14 cellular contexts compared by ENCODE assay signal in genomic region chr2:138016703-138017102, GRCh38. TPM values are rescaled to one million over a fixed set of nuclear protein-coding genes. Genes with fewer than 3 reads are reported as not detected.
DNase-seq lines count a peak whose midpoint lies in the region; ATAC-seq, FAIRE-seq and TF ChIP-seq lines count a peak whose summit lies in the region.
"Had no signal": no experiment of that assay in that cellular context is flagged by ENCODE, and none has a peak within 500 bp of the region (broad histone marks: within the 10 kb centered on the region; RNA-seq: fewer than 3 reads in every experiment).

No MANE protein-coding gene starts in this region.

- no peaks in the 10 kb centered on the region for H3K27me3 Mint-ChIP-seq in activated T-helper 2 cell treated with anti-CD3 and anti-CD28 coated beads, Interferon-gamma antibody, Interleukin-2, Interleukin-4, amounts not matched to agents 10 μg/mL and 5 μg/mL and 100 μg/mL, durations not matched to agents 14 hours and 24 hours and 36 hours (ENCODE audit: low read depth)
- H3K27me3 Mint-ChIP-seq: CD4-positive, CD25-positive, alpha-beta regulatory T cell had no signal

- no peaks in the 10 kb centered on the region for H3K9me3 ChIP-seq in PC-3 (ENCODE audit: low read length)
- H3K9me3 ChIP-seq in smooth muscle cell (replicated peaks; ENCODE audit: low read depth): no peaks in the 10 kb centered on the region
- H3K9me3 ChIP-seq in testis: no peaks in the 10 kb centered on the region
- H3K9me3 ChIP-seq: BLaER1 treated with 17β-estradiol and CSF1 and Interleukin-3, amounts not matched to agents 10 nM and 100 nM had no signal

- H2AFZ ChIP-seq in PC-3 (ENCODE audit: low read length) (no peak overlapping the region), smooth muscle cell (ENCODE audit: low read depth) (no peak overlapping the region)
- H2AFZ ChIP-seq: GM23248 had no signal

- no peaks in the 10 kb centered on the region for H4K20me1 ChIP-seq in PC-3 (ENCODE audit: low read length)
- H4K20me1 ChIP-seq in smooth muscle cell (ENCODE audit: low read depth): no peaks in the 10 kb centered on the region

- H3K36me3 Mint-ChIP-seq in activated T-helper 2 cell treated with anti-CD3 and anti-CD28 coated beads, Interferon-gamma antibody, Interleukin-2, Interleukin-4, amounts not matched to agents 10 μg/mL and 5 μg/mL and 100 μg/mL, durations not matched to agents 14 hours and 24 hours and 36 hours (ENCODE audit: low read depth): no peaks in the 10 kb centered on the region
- H3K36me3 Mint-ChIP-seq: CD4-positive, CD25-positive, alpha-beta regulatory T cell had no signal

- BruUV-seq in PC-3 (replicated peaks; lab: Mats Ljungman, UMichigan): no TSS peak

- DNase-seq in PC-3 (peak; percentile 86), bronchial epithelial cell (ENCODE audit: low read depth) (peak; percentile 85), foreskin keratinocyte (peak in 1 of 2 donors; percentile 25), smooth muscle cell (lab: John Stamatoyannopoulos, UW; ENCODE audit: unreplicated experiment) (no peak), testis (no peak)
- DNase-seq in activated T-helper 2 cell treated with anti-CD3 and anti-CD28 coated beads, Interferon-gamma antibody, Interleukin-2, Interleukin-4, amounts not matched to agents 10 μg/mL and 5 μg/mL and 100 μg/mL, durations not matched to agents 14 hours and 24 hours and 36 hours (ENCODE audit: low spot score): no peak
- no peak for DNase-seq in stimulated activated CD8-positive, alpha-beta memory T cell treated with anti-CD3 and anti-CD28 coated beads, Interleukin-4, amount 100 ng/mL, for 48 hours
- DNase-seq: ACHN; CD4-positive, CD25-positive, alpha-beta regulatory T cell; DMS53; GM23248 had no signal

- ATAC-seq in PC-3 (peak; percentile 81), foreskin keratinocyte (peak; percentile 18)
- ATAC-seq: HCT116 had no signal

- H3K27ac ChIP-seq in PC-3 (ENCODE audit: low read length) (peak overlapping the region; percentile 85), foreskin keratinocyte (no peak overlapping the region), smooth muscle cell (ENCODE audit: low read depth) (peak overlapping the region; percentile 44), testis (no peak overlapping the region)
- H3K27ac ChIP-seq: BLaER1 treated with 17β-estradiol and CSF1 and Interleukin-3, amounts not matched to agents 10 nM and 100 nM; GM23248 had no signal

- no peaks in the 10 kb centered on the region for H3K9me2 ChIP-seq in PC-3 (replicated peaks; ENCODE audit: low read length)

- H3K36me3 ChIP-seq in PC-3 (ENCODE audit: low read depth, low read length) (no peaks in the 10 kb centered on the region), bronchial epithelial cell (ENCODE audit: control insufficient read depth, insufficient read depth, low read length) (no peaks in the 10 kb centered on the region), smooth muscle cell (ENCODE audit: low read depth) (no peaks in the 10 kb centered on the region), testis (ENCODE audit: low read depth, missing control alignments) (no peaks in the 10 kb centered on the region)

- H3F3A ChIP-seq in PC-3 (ENCODE audit: low read length, unreplicated experiment): no peaks in the 10 kb centered on the region
- H3F3A ChIP-seq in smooth muscle cell (ENCODE audit: low read depth): no peaks in the 10 kb centered on the region

- no peak overlapping the region for H3K4me3 Mint-ChIP-seq in activated T-helper 2 cell treated with anti-CD3 and anti-CD28 coated beads, Interferon-gamma antibody, Interleukin-2, Interleukin-4, amounts not matched to agents 10 μg/mL and 5 μg/mL and 100 μg/mL, durations not matched to agents 14 hours and 24 hours and 36 hours (ENCODE audit: low read depth)
- H3K4me3 Mint-ChIP-seq: CD4-positive, CD25-positive, alpha-beta regulatory T cell had no signal

- intact Hi-C loops in PC-3 (cut with micrococcal nuclease): no loop called here
- intact Hi-C loops in activated T-helper 2 cell treated with anti-CD3 and anti-CD28 coated beads, Interferon-gamma antibody, Interleukin-2, Interleukin-4, amounts not matched to agents 10 μg/mL and 5 μg/mL and 100 μg/mL, durations not matched to agents 14 hours and 24 hours and 36 hours (cut with micrococcal nuclease): no loop called here
- intact Hi-C loops in testis (cut with DNase I; ENCODE audit: low total_unique reads): no loop called here

- TF ChIP-seq CTCF in PC-3 (conservative IDR thresholded peaks at IDR 0.05; ENCODE audit: low read depth, low read length) (no peak), bronchial epithelial cell (IDR thresholded peaks at IDR 0.05; ENCODE audit: insufficient read depth, low read length, severe bottlenecking) (no peak), foreskin keratinocyte (conservative IDR thresholded peaks at IDR 0.05) (no peak), smooth muscle cell (IDR thresholded peaks at IDR 0.05; ENCODE audit: borderline replicate concordance, insufficient read depth, poor library complexity, severe bottlenecking) (no peak), testis (IDR thresholded peaks at IDR 0.05) (no peak)

- H3K9ac ChIP-seq in PC-3 (ENCODE audit: low read length): 0 out of 2 replicates have a peak overlapping the region, but pooled peaks have one; percentile 45
- no peak overlapping the region for H3K9ac ChIP-seq in smooth muscle cell (ENCODE audit: low read depth)
- H3K9ac ChIP-seq: BLaER1 treated with 17β-estradiol and CSF1 and Interleukin-3, amounts not matched to agents 10 nM and 100 nM; GM23248 had no signal

- no peaks in the 10 kb centered on the region for H3K4me1 Mint-ChIP-seq in activated T-helper 2 cell treated with anti-CD3 and anti-CD28 coated beads, Interferon-gamma antibody, Interleukin-2, Interleukin-4, amounts not matched to agents 10 μg/mL and 5 μg/mL and 100 μg/mL, durations not matched to agents 14 hours and 24 hours and 36 hours (ENCODE audit: low read depth)
- H3K4me1 Mint-ChIP-seq: CD4-positive, CD25-positive, alpha-beta regulatory T cell had no signal

- CTCF ChIA-PET in PC-3 (lab: Charles Lee): no interaction called here

- no peaks in the 10 kb centered on the region for H3K9me3 Mint-ChIP-seq in activated T-helper 2 cell treated with anti-CD3 and anti-CD28 coated beads, Interferon-gamma antibody, Interleukin-2, Interleukin-4, amounts not matched to agents 10 μg/mL and 5 μg/mL and 100 μg/mL, durations not matched to agents 14 hours and 24 hours and 36 hours

- no peak overlapping the region for H3K4me3 ChIP-seq in PC-3 (ENCODE audit: low read length)
- H3K4me3 ChIP-seq in bronchial epithelial cell (ENCODE audit: low read depth, low read length): no peak overlapping the region
- no peak overlapping the region for H3K4me3 ChIP-seq in smooth muscle cell
- no peak overlapping the region for H3K4me3 ChIP-seq in testis
- H3K4me3 ChIP-seq: BLaER1 treated with 17β-estradiol and CSF1 and Interleukin-3, amounts not matched to agents 10 nM and 100 nM; GM23248 had no signal

- H3K27ac Mint-ChIP-seq in activated T-helper 2 cell treated with anti-CD3 and anti-CD28 coated beads, Interferon-gamma antibody, Interleukin-2, Interleukin-4, amounts not matched to agents 10 μg/mL and 5 μg/mL and 100 μg/mL, durations not matched to agents 14 hours and 24 hours and 36 hours: no peak overlapping the region
- H3K27ac Mint-ChIP-seq: CD4-positive, CD25-positive, alpha-beta regulatory T cell had no signal

- no peaks in the 10 kb centered on the region for H3K27me3 ChIP-seq in PC-3 (ENCODE audit: low read length)
- no peaks in the 10 kb centered on the region for H3K27me3 ChIP-seq in bronchial epithelial cell (ENCODE audit: control insufficient read depth, insufficient read depth, low read length)
- H3K27me3 ChIP-seq in foreskin keratinocyte: no peaks in the 10 kb centered on the region
- H3K27me3 ChIP-seq in smooth muscle cell (ENCODE audit: low read depth): no peaks in the 10 kb centered on the region
- no peaks in the 10 kb centered on the region for H3K27me3 ChIP-seq in testis
- H3K27me3 ChIP-seq: BLaER1 treated with 17β-estradiol and CSF1 and Interleukin-3, amounts not matched to agents 10 nM and 100 nM had no signal

- FAIRE-seq in bronchial epithelial cell (lab: Jason Lieb, UNC): no peak
- FAIRE-seq: H54 had no signal

- POLR2A ChIA-PET in PC-3 (lab: Charles Lee; ENCODE audit: unreplicated experiment): interaction anchor here (0.8 kb wide), 1 partner anchor 745 kb away, joined by 4 read pairs; no protein-coding TSS in a partner anchor

- H3K79me2 ChIP-seq in PC-3 (ENCODE audit: low read length) (no peaks in the 10 kb centered on the region), smooth muscle cell (ENCODE audit: low read depth) (no peaks in the 10 kb centered on the region)

- 81% methylated on average over 3 of the region's 3 CpGs for WGBS in smooth muscle cell (ENCODE audit: low lambda C conversion rate)
- WGBS in testis, 2 donors: 91 to 97% methylated on average over 3 of the region's 3 CpGs

- H3K4me1 ChIP-seq in PC-3 (ENCODE audit: insufficient read depth, low read length) (peaks cover 24% of the 10 kb centered on the region), foreskin keratinocyte (no peaks in the 10 kb centered on the region), smooth muscle cell (ENCODE audit: low read depth) (no peaks in the 10 kb centered on the region), testis (no peaks in the 10 kb centered on the region)
- H3K4me1 ChIP-seq: BLaER1 treated with 17β-estradiol and CSF1 and Interleukin-3, amounts not matched to agents 10 nM and 100 nM had no signal

- H3K4me2 ChIP-seq in PC-3 (ENCODE audit: low read length): peak overlapping the region; percentile 40
- H3K4me2 ChIP-seq in smooth muscle cell: no peak overlapping the region
- H3K4me2 ChIP-seq: BLaER1 treated with 17β-estradiol and CSF1 and Interleukin-3, amounts not matched to agents 10 nM and 100 nM had no signal

- TF ChIP-seq POLR2A in testis (IDR thresholded peaks at IDR 0.05): no peak

RNA-seq across cellular contexts. Expression of gene HNMT, which starts 52.4 kb away (rescaled TPM):
- total RNA-seq in PC-3 (2014; rRNA removed) (6.9 and 7.1 TPM in 2 replicates), bronchial epithelial cell (1.1 and 3.8 TPM in 2 replicates), foreskin keratinocyte (0.61 and 1.2 TPM in 2 replicates), smooth muscle cell (9.6 and 20.7 TPM in 2 replicates), testis (10 to 100 TPM; 15.7 to 20.8 TPM)
- polyA plus RNA-seq in foreskin keratinocyte (0.84 and 0.89 TPM in 2 replicates), smooth muscle cell (3.6 and 10.8 TPM in 2 replicates), testis (ENCODE audit: insufficient read depth, low read depth, low replicate concordance) (13.6 TPM)
- total RNA-seq in activated T-helper 2 cell treated with anti-CD3 and anti-CD28 coated beads, Interferon-gamma antibody, Interleukin-2, Interleukin-4, amounts not matched to agents 10 μg/mL and 5 μg/mL and 100 μg/mL, durations not matched to agents 14 hours and 24 hours and 36 hours: not detected in 2 replicates
- total RNA-seq: CD4-positive, CD25-positive, alpha-beta regulatory T cell had no signal
- polyA plus RNA-seq: CD4-positive, CD25-positive, alpha-beta regulatory T cell had no signal

Comparison
In these comparisons a context has a peak if more than half of its experiments do, and no peak if none do; other contexts are left out.
1. DNase-seq: peak in PC-3 (single experiment) and bronchial epithelial cell (single experiment); none in smooth muscle cell (single experiment), activated T-helper 2 cell treated with anti-CD3 and anti-CD28 coated beads, Interferon-gamma antibody, Interleukin-2, Interleukin-4, amounts not matched to agents 10 μg/mL and 5 μg/mL and 100 μg/mL, durations not matched to agents 14 hours and 24 hours and 36 hours (single experiment), testis (single experiment) and stimulated activated CD8-positive, alpha-beta memory T cell treated with anti-CD3 and anti-CD28 coated beads, Interleukin-4, amount 100 ng/mL, for 48 hours (single experiment).
2. H3K27ac ChIP-seq: peak in PC-3 (single experiment) and smooth muscle cell (single experiment); none in foreskin keratinocyte (single experiment) and testis (0 of 2).